15 cellular contexts compared by ENCODE assay signal in the genomic region with DNA sequence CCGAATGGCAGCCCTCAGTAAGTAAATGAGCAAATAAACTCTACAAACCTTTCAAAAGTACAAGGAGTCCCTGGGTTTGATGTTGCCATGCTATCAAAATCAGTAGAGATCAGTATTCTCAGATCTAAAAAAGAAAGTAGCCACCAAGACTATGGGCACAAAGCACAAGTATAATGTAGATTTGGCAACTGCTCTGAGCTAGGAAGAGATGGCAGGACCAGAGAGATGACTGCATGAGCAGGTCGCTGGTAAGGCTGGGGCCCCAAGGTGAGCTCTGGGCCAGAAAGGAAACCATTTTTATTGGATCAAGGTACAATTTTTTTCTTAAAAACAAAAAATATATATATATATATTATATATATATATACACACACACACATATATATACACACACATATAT. TPM values are rescaled to one million over a fixed set of nuclear protein-coding genes. Genes with fewer than 3 reads are reported as not detected.
DNase-seq lines count a peak whose midpoint lies in the region; ATAC-seq and TF ChIP-seq lines count a peak whose summit lies in the region.
"Had no signal": no experiment of that assay in that cellular context is flagged by ENCODE, and none has a peak within 500 bp of the region (broad histone marks: within the 10 kb centered on the region; RNA-seq: fewer than 3 reads in every experiment).

No MANE protein-coding gene starts in this region.

- peak overlapping the region; percentile 59 for H3K27ac Mint-ChIP-seq in activated CD8-positive, alpha-beta T cell treated with anti-CD3 and anti-CD28 coated beads for 36 hours
- no peak overlapping the region for H3K27ac Mint-ChIP-seq in stimulated activated memory B cell treated with anti-CD40 and anti-IgM and Interleukin-4, amounts not matched to agents 10 μg/mL and 1 μg/mL and 100 μg/mL, for 72 hours

- H3K27me3 Mint-ChIP-seq in activated CD8-positive, alpha-beta T cell treated with anti-CD3 and anti-CD28 coated beads for 36 hours = no peaks in the 10 kb centered on the region
- H3K27me3 Mint-ChIP-seq in stimulated activated memory B cell treated with anti-CD40 and anti-IgM and Interleukin-4, amounts not matched to agents 10 μg/mL and 1 μg/mL and 100 μg/mL, for 72 hours = no peaks in the 10 kb centered on the region

- H3K9me3 ChIP-seq in heart right ventricle (no peaks in the 10 kb centered on the region), lower lobe of right lung (no peaks in the 10 kb centered on the region), transverse colon (no peaks in the 10 kb centered on the region)
- H3K9me3 ChIP-seq: HAP-1 had no signal

- H3K4me1 ChIP-seq in heart right ventricle = peaks cover 20 to 90% (median 43%) of the 10 kb centered on the region in 9 donors
- peaks cover 68% of the 10 kb centered on the region for H3K4me1 ChIP-seq in lower lobe of right lung
- peaks cover 21 to 52% (median 37%) of the 10 kb centered on the region in 4 donors for H3K4me1 ChIP-seq in transverse colon
- peaks cover 12% of the 10 kb centered on the region for H3K4me1 ChIP-seq in foreskin keratinocyte

- POLR2A ChIA-PET in activated CD8-positive, alpha-beta T cell treated with anti-CD3 and anti-CD28 coated beads for 36 hours (lab: Charles Lee) = interaction anchor here (0.6 to 3.9 kb wide), 10 partner anchors 10 to 249 kb away, joined by 3 to 43 read pairs (median 6); partner anchors contain the start of genes DDX20 and INKA2

- peak overlapping the region in 8 of 10 donors; percentile 7 to 99 (median 80) for H3K27ac ChIP-seq in heart right ventricle
- peak overlapping the region; percentile 95 for H3K27ac ChIP-seq in lower lobe of right lung
- H3K27ac ChIP-seq in transverse colon = peak overlapping the region; percentile 18 to 98 (median 76)
- H3K27ac ChIP-seq in foreskin keratinocyte = no peak overlapping the region

- H3K27me3 ChIP-seq in heart right ventricle (no peaks in the 10 kb centered on the region), lower lobe of right lung (ENCODE audit: low read depth) (no peaks in the 10 kb centered on the region), transverse colon (no peaks in the 10 kb centered on the region), foreskin keratinocyte (peaks cover 6% of the 10 kb centered on the region)

- TF ChIP-seq CTCF in heart right ventricle (IDR thresholded peaks at IDR 0.05) (no peak), lower lobe of right lung (IDR thresholded peaks at IDR 0.05) (no peak), transverse colon (IDR thresholded peaks at IDR 0.05) (no peak), foreskin keratinocyte (conservative IDR thresholded peaks at IDR 0.05) (no peak)
- TF ChIP-seq CTCF in activated CD8-positive, alpha-beta T cell treated with anti-CD3 and anti-CD28 coated beads for 36 hours (IDR thresholded peaks at IDR 0.05) = no peak

- TF ChIP-seq POLR2A in transverse colon (IDR thresholded peaks at IDR 0.05) = no peak

- no peak for ATAC-seq in heart right ventricle
- no peak for ATAC-seq in Right ventricle myocardium inferior
- ATAC-seq in activated CD8-positive, alpha-beta T cell treated with anti-CD3 and anti-CD28 coated beads for 36 hours = no peak
- ATAC-seq in lower lobe of right lung = no peak
- no peak for ATAC-seq in stimulated activated memory B cell treated with anti-CD40 and anti-IgM and Interleukin-4, amounts not matched to agents 10 μg/mL and 1 μg/mL and 100 μg/mL, for 72 hours
- ATAC-seq in GM19351 (IDR thresholded peaks at IDR 0.05; ENCODE audit: unreplicated experiment) = no peak
- no peak for ATAC-seq in foreskin keratinocyte

- no peak overlapping the region for H3K4me3 Mint-ChIP-seq in activated CD8-positive, alpha-beta T cell treated with anti-CD3 and anti-CD28 coated beads for 36 hours
- no peak overlapping the region for H3K4me3 Mint-ChIP-seq in stimulated activated memory B cell treated with anti-CD40 and anti-IgM and Interleukin-4, amounts not matched to agents 10 μg/mL and 1 μg/mL and 100 μg/mL, for 72 hours

- WGBS in heart right ventricle, 2 donors = 50 to 71% methylated on average over 2 of the region's 2 CpGs
- 38 to 100% methylated on average over 1 to 2 of the region's 2 CpGs for WGBS in transverse colon (ENCODE audit: low coverage in 1 of 2), 2 donors

- no peaks in the 10 kb centered on the region for H3K36me3 ChIP-seq in heart right ventricle
- H3K36me3 ChIP-seq in lower lobe of right lung = no peaks in the 10 kb centered on the region
- H3K36me3 ChIP-seq in transverse colon = no peaks in the 10 kb centered on the region
- H3K36me3 ChIP-seq: HAP-1 had no signal

- peaks cover 59% of the 10 kb centered on the region for H3K4me1 Mint-ChIP-seq in activated CD8-positive, alpha-beta T cell treated with anti-CD3 and anti-CD28 coated beads for 36 hours (ENCODE audit: low read depth)
- H3K4me1 Mint-ChIP-seq in stimulated activated memory B cell treated with anti-CD40 and anti-IgM and Interleukin-4, amounts not matched to agents 10 μg/mL and 1 μg/mL and 100 μg/mL, for 72 hours = peaks cover 38% of the 10 kb centered on the region

- in situ Hi-C loops in transverse colon (cut with MboI; ENCODE audit: low pct_ligation_motif_present in 1 of 4, low pct_unique_long_range_greater_than_20kb in 1 of 4, low sequenced_read_pairs in 3 of 4) = loop anchor here in 2 of 4 donors (10.0 kb wide), 2 partner anchors 148 to 248 kb away; partner anchors contain the start of gene DDX20 (in 1 of the 2)

- intact Hi-C loops in heart right ventricle (cut with DNase I) (loop anchor here in 6 of 10 donors (2.0 to 10.0 kb wide), 6 partner anchors 86 to 251 kb away; partner anchors contain the start of gene DDX20 (in 4 of the 6)), Right ventricle myocardium inferior (cut with DNase I) (loop anchor here (5.0 kb wide), 1 partner anchor 251 kb away; the partner anchor contains the start of gene DDX20), lower lobe of right lung (cut with DNase I) (no loop called here), transverse colon (cut with DNase I; ENCODE audit: low total_unique reads) (loop anchor here (5.0 to 10.0 kb wide), 2 partner anchors 151 to 248 kb away; partner anchors contain the start of gene DDX20)
- intact Hi-C loops in activated CD8-positive, alpha-beta T cell treated with anti-CD3 and anti-CD28 coated beads for 36 hours (cut with micrococcal nuclease) = loop anchor here (5.0 kb wide), 3 partner anchors 34 to 251 kb away; partner anchors contain the start of genes C1orf162 and DDX20

- no peaks in the 10 kb centered on the region for H3K9me3 Mint-ChIP-seq in activated CD8-positive, alpha-beta T cell treated with anti-CD3 and anti-CD28 coated beads for 36 hours
- no peaks in the 10 kb centered on the region for H3K9me3 Mint-ChIP-seq in stimulated activated memory B cell treated with anti-CD40 and anti-IgM and Interleukin-4, amounts not matched to agents 10 μg/mL and 1 μg/mL and 100 μg/mL, for 72 hours

- no peak for TF ChIP-seq EP300 in transverse colon (IDR thresholded peaks at IDR 0.05; ENCODE audit: low read depth)

- CTCF ChIA-PET in activated CD8-positive, alpha-beta T cell treated with anti-CD3 and anti-CD28 coated beads for 36 hours (lab: Charles Lee) = interaction anchor here (1.2 to 7.9 kb wide), 24 partner anchors 8 to 283 kb away, joined by 4 to 99 read pairs (median 15); partner anchors contain the start of gene C1orf162

- no peak for DNase-seq in heart right ventricle
- DNase-seq in Right ventricle myocardium inferior (ENCODE audit: missing footprints) = no peak
- DNase-seq in activated CD8-positive, alpha-beta T cell treated with anti-CD3 and anti-CD28 coated beads for 36 hours = no peak
- DNase-seq in lower lobe of right lung = no peak
- DNase-seq in transverse colon = no peak
- no peak for DNase-seq in foreskin keratinocyte
- DNase-seq: foreskin fibroblast, kidney, NCI-H1105 treated with DMSO at 0.1 percent for 48 hours, NCI-H524 had no signal

- no peak overlapping the region for H3K4me3 ChIP-seq in heart right ventricle
- H3K4me3 ChIP-seq in lower lobe of right lung = no peak overlapping the region
- no peak overlapping the region for H3K4me3 ChIP-seq in transverse colon
- H3K4me3 ChIP-seq: HAP-1 had no signal

- no peaks in the 10 kb centered on the region for H3K36me3 Mint-ChIP-seq in activated CD8-positive, alpha-beta T cell treated with anti-CD3 and anti-CD28 coated beads for 36 hours (ENCODE audit: low read depth)
- H3K36me3 Mint-ChIP-seq in stimulated activated memory B cell treated with anti-CD40 and anti-IgM and Interleukin-4, amounts not matched to agents 10 μg/mL and 1 μg/mL and 100 μg/mL, for 72 hours = no peaks in the 10 kb centered on the region

RNA-seq across cellular contexts. Expression of gene ADORA3, which starts 3.1 kb away (rescaled TPM):
- total RNA-seq in heart right ventricle (1 to 10 TPM in 5 of 10 donors, under 1 TPM in 3, not detected in 2; 0.17 to 4.7 (median 1.6) TPM), Right ventricle myocardium inferior (3.8 TPM), lower lobe of right lung (10.3 TPM), transverse colon (1 to 10 TPM in 2 of 4 donors, not detected in 2; 2.9 to 5.7 TPM), foreskin keratinocyte (not detected in 2 replicates)
- polyA plus RNA-seq in heart right ventricle (1 to 10 TPM; 1.9 TPM), foreskin keratinocyte (not detected in 2 replicates)
- not detected for total RNA-seq in activated CD8-positive, alpha-beta T cell treated with anti-CD3 and anti-CD28 coated beads for 36 hours
- total RNA-seq: HT1080, smooth muscle cell had no signal
- polyA plus RNA-seq: smooth muscle cell had no signal

RNA-seq across cellular contexts. Expression of gene TMIGD3, which starts 3.1 kb away (rescaled TPM):
- 1 to 10 TPM in 3 of 10 donors, under 1 TPM in 2, not detected in 5; 0.43 to 6.2 (median 1.4) TPM for total RNA-seq in heart right ventricle
- polyA plus RNA-seq in heart right ventricle = 1 to 10 TPM in 1 of 2 donors, under 1 TPM in 1; 0.73 to 1.4 TPM
- 1.7 TPM for total RNA-seq in Right ventricle myocardium inferior
- total RNA-seq in activated CD8-positive, alpha-beta T cell treated with anti-CD3 and anti-CD28 coated beads for 36 hours = not detected
- 9.0 TPM for total RNA-seq in lower lobe of right lung
- total RNA-seq in transverse colon = under 1 TPM in 2 of 4 donors, not detected in 2; 0.27 to 0.95 TPM
- not detected in 2 replicates for total RNA-seq in foreskin keratinocyte
- polyA plus RNA-seq in foreskin keratinocyte = not detected in 2 replicates
- total RNA-seq: HT1080, smooth muscle cell had no signal
- polyA plus RNA-seq: smooth muscle cell had no signal

RNA-seq across cellular contexts. Expression of gene C1orf162, which starts 32.8 kb away (rescaled TPM):
- 10 to 100 TPM in 3 of 10 donors, 1 to 10 TPM in 7; 1.5 to 23.8 (median 3.4) TPM for total RNA-seq in heart right ventricle
- polyA plus RNA-seq in heart right ventricle = 10 to 100 TPM; 11.6 to 21.6 TPM
- 9.5 TPM for total RNA-seq in Right ventricle myocardium inferior
- 1 to 10 TPM; 4.5 to 4.7 TPM for total RNA-seq in activated CD8-positive, alpha-beta T cell treated with anti-CD3 and anti-CD28 coated beads for 36 hours
- total RNA-seq in lower lobe of right lung = 135 TPM
- 10 to 100 TPM in 2 of 4 donors, 1 to 10 TPM in 1, not detected in 1; 9.1 to 13.1 (median 12.9) TPM for total RNA-seq in transverse colon
- total RNA-seq in foreskin keratinocyte = 0.11 and 0.24 TPM in 2 replicates
- 0.13 and 0.25 TPM in 2 replicates for polyA plus RNA-seq in foreskin keratinocyte
- total RNA-seq: smooth muscle cell had no signal

RNA-seq across cellular contexts. Expression of gene ATP5PB, which starts 57.3 kb away (rescaled TPM):
- total RNA-seq in heart right ventricle (100 to 1,000 TPM; 566 to 899 (median 797) TPM), Right ventricle myocardium inferior (691 TPM), lower lobe of right lung (157 TPM), transverse colon (100 to 1,000 TPM in 2 of 4 donors, 10 to 100 TPM in 2; 60.3 to 334 (median 211) TPM), foreskin keratinocyte (386 and 391 TPM in 2 replicates)
- polyA plus RNA-seq in heart right ventricle (100 to 1,000 TPM; 146 to 661 TPM), foreskin keratinocyte (322 and 382 TPM in 2 replicates)
- total RNA-seq in activated CD8-positive, alpha-beta T cell treated with anti-CD3 and anti-CD28 coated beads for 36 hours = 100 to 1,000 TPM; 341 to 342 TPM

RNA-seq across cellular contexts. Expression of gene WDR77, which starts 57.5 kb away (rescaled TPM):
- total RNA-seq in heart right ventricle (10 to 100 TPM; 26.0 to 40.3 (median 35.3) TPM), Right ventricle myocardium inferior (27.5 TPM), lower lobe of right lung (15.1 TPM), transverse colon (10 to 100 TPM; 10.7 to 46.0 (median 21.8) TPM), foreskin keratinocyte (66.6 and 74.0 TPM in 2 replicates)
- polyA plus RNA-seq in heart right ventricle (10 to 100 TPM; 21.4 to 55.8 TPM), foreskin keratinocyte (63.6 and 80.5 TPM in 2 replicates)
- total RNA-seq in activated CD8-positive, alpha-beta T cell treated with anti-CD3 and anti-CD28 coated beads for 36 hours = 10 to 100 TPM; 54.0 to 54.6 TPM
